Comparison of ENCODE assay signal across 24 cellular contexts in the genomic region with DNA sequence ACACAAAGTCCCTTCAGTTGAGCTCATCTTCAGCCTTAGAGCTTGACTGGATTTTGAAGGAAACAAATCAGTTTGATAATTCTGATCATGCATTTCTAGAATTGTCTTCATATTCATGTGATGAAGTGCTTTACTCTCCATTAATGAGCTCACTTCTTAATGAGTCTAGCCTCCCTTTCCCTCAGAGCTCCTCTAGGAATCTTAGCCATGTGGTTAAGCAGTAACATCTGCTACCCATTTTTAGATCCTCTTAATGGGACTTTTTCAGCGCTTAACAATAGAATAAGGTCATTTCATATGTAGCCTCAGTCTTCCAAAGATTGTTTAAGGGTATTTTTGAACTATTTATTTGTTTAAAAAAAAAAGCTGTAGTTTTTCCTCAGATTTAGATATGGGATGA. TPM values are rescaled to one million over a fixed set of nuclear protein-coding genes. Genes with fewer than 3 reads are reported as not detected.
"Had no signal": no experiment of that assay in that cellular context is flagged by ENCODE, and none has a peak within 500 bp of the region (broad histone marks: within the 10 kb centered on the region; RNA-seq: fewer than 3 reads in every experiment).

No MANE protein-coding gene starts in this region.

- H3K27me3 Mint-ChIP-seq: activated CD4-positive, alpha-beta T cell treated with anti-CD3 and anti-CD28 coated beads, Interleukin-2, amount 10 ng/mL, durations not matched to agents 24 days and 14 days; activated naive CD4-positive, alpha-beta T cell treated with anti-CD3 and anti-CD28 coated beads, Interleukin-2, amount 10 ng/mL, durations not matched to agents 7 days and 5 days; activated naive CD8-positive, alpha-beta T cell treated with anti-CD3 and anti-CD28 coated beads, Interleukin-2, amount 50 U/mL, for 24 hours; central memory CD8-positive, alpha-beta T cell; T-cell had no signal

- H3K9me3 ChIP-seq: colonic mucosa, gastrocnemius medialis, prostate gland, upper lobe of left lung had no signal

- H3K36me3 ChIP-seq: brain microvascular endothelial cell, colonic mucosa, gastrocnemius medialis, heart left ventricle, left lung, prostate gland, stomach, upper lobe of left lung had no signal

- H3K36me3 Mint-ChIP-seq: activated naive CD4-positive, alpha-beta T cell treated with anti-CD3 and anti-CD28 coated beads, Interleukin-2, amount 10 ng/mL, durations not matched to agents 7 days and 5 days; T-cell had no signal

- H3K27ac ChIP-seq: brain microvascular endothelial cell, colonic mucosa, gastrocnemius medialis, heart left ventricle, left lung, prostate gland, stomach, upper lobe of left lung had no signal

- H3K4me3 ChIP-seq: colonic mucosa, gastrocnemius medialis, heart left ventricle, left lung, prostate gland, stomach, upper lobe of left lung had no signal

- FAIRE-seq: endometrium, small intestine had no signal

- H3K4me1 Mint-ChIP-seq: activated CD4-positive, alpha-beta T cell treated with anti-CD3 and anti-CD28 coated beads, Interleukin-2, amount 10 ng/mL, durations not matched to agents 24 days and 14 days; activated naive CD4-positive, alpha-beta T cell treated with anti-CD3 and anti-CD28 coated beads, Interleukin-2, amount 10 ng/mL, durations not matched to agents 7 days and 5 days; activated naive CD8-positive, alpha-beta T cell treated with anti-CD3 and anti-CD28 coated beads, Interleukin-2, amount 50 U/mL, for 24 hours; central memory CD8-positive, alpha-beta T cell; T-cell had no signal

- H3K27me3 ChIP-seq: brain microvascular endothelial cell, colonic mucosa, gastrocnemius medialis, heart left ventricle, left lung, stomach, upper lobe of left lung had no signal

- H3K4me1 ChIP-seq: colonic mucosa, gastrocnemius medialis, left lung, prostate gland, stomach, upper lobe of left lung had no signal

- ATAC-seq: activated CD8-positive, alpha-beta T cell treated with anti-CD3 and anti-CD28 coated beads, Interleukin-2, amount 10 ng/mL, durations not matched to agents 7 days and 5 days; activated naive CD8-positive, alpha-beta T cell treated with anti-CD3 and anti-CD28 coated beads, Interleukin-2, amount 50 U/mL, for 24 hours; activated T-cell treated with anti-CD3 and anti-CD28 coated beads, Interleukin-2, amount 50 U/mL, for 4 hours; gastrocnemius medialis; heart left ventricle; left lung; right cardiac atrium; T-cell had no signal

- H3K27ac Mint-ChIP-seq: activated CD4-positive, alpha-beta T cell treated with anti-CD3 and anti-CD28 coated beads, Interleukin-2, amount 10 ng/mL, durations not matched to agents 24 days and 14 days; activated CD8-positive, alpha-beta T cell treated with anti-CD3 and anti-CD28 coated beads, Interleukin-2, amount 10 ng/mL, durations not matched to agents 7 days and 5 days; activated naive CD4-positive, alpha-beta T cell treated with anti-CD3 and anti-CD28 coated beads, Interleukin-2, amount 10 ng/mL, durations not matched to agents 7 days and 5 days; activated naive CD8-positive, alpha-beta T cell treated with anti-CD3 and anti-CD28 coated beads, Interleukin-2, amount 50 U/mL, for 24 hours; mesothelial cell of epicardium; T-cell had no signal

- H3K4me3 Mint-ChIP-seq: activated CD4-positive, alpha-beta T cell treated with anti-CD3 and anti-CD28 coated beads, Interleukin-2, amount 10 ng/mL, durations not matched to agents 24 days and 14 days; activated CD8-positive, alpha-beta T cell treated with anti-CD3 and anti-CD28 coated beads, Interleukin-2, amount 10 ng/mL, durations not matched to agents 7 days and 5 days; activated naive CD4-positive, alpha-beta T cell treated with anti-CD3 and anti-CD28 coated beads, Interleukin-2, amount 10 ng/mL, durations not matched to agents 7 days and 5 days; activated naive CD8-positive, alpha-beta T cell treated with anti-CD3 and anti-CD28 coated beads, Interleukin-2, amount 50 U/mL, for 24 hours; activated T-cell treated with anti-CD3 and anti-CD28 coated beads, Interleukin-2, amount 50 U/mL, for 4 hours; central memory CD8-positive, alpha-beta T cell; mesothelial cell of epicardium; T-cell had no signal

- DNase-seq: activated CD4-positive, alpha-beta T cell treated with anti-CD3 and anti-CD28 coated beads, Interleukin-2, amount 10 ng/mL, durations not matched to agents 24 days and 14 days; activated CD8-positive, alpha-beta T cell treated with anti-CD3 and anti-CD28 coated beads, Interleukin-2, amount 10 ng/mL, durations not matched to agents 7 days and 5 days; activated naive CD4-positive, alpha-beta T cell treated with anti-CD3 and anti-CD28 coated beads, Interleukin-2, amount 10 ng/mL, durations not matched to agents 7 days and 5 days; activated naive CD8-positive, alpha-beta T cell treated with anti-CD3 and anti-CD28 coated beads, Interleukin-2, amount 50 U/mL, for 24 hours; activated T-cell treated with anti-CD3 and anti-CD28 coated beads, Interleukin-2, amount 50 U/mL, for 4 hours; anterior cingulate cortex; brain microvascular endothelial cell; colonic mucosa; erythroblast; gastrocnemius medialis; heart left ventricle; left lung; right cardiac atrium; small intestine; stimulated activated CD4-positive, alpha-beta T cell treated with anti-CD3 and anti-CD28 coated beads, Interleukin-4, amount 100 ng/mL, for 1 hour; stomach; T-cell; upper lobe of left lung had no signal

RNA-seq across cellular contexts. Expression of gene LURAP1L, which starts 36.9 kb away (rescaled TPM):
- total RNA-seq: activated CD4-positive, alpha-beta T cell treated with anti-CD3 and anti-CD28 coated beads, Interleukin-2, amount 10 ng/mL, durations not matched to agents 24 days and 14 days; activated CD8-positive, alpha-beta T cell treated with anti-CD3 and anti-CD28 coated beads, Interleukin-2, amount 10 ng/mL, durations not matched to agents 7 days and 5 days; activated T-cell treated with anti-CD3 and anti-CD28 coated beads, Interleukin-2, amount 50 U/mL, for 4 hours; T-cell had no signal

RNA-seq across cellular contexts. Expression of gene TYRP1, which starts 44.7 kb away (rescaled TPM):
- total RNA-seq: activated CD4-positive, alpha-beta T cell treated with anti-CD3 and anti-CD28 coated beads, Interleukin-2, amount 10 ng/mL, durations not matched to agents 24 days and 14 days; activated CD8-positive, alpha-beta T cell treated with anti-CD3 and anti-CD28 coated beads, Interleukin-2, amount 10 ng/mL, durations not matched to agents 7 days and 5 days; activated T-cell treated with anti-CD3 and anti-CD28 coated beads, Interleukin-2, amount 50 U/mL, for 4 hours; kidney epithelial cell; osteocyte; T-cell had no signal
